12 cellular contexts compared by ENCODE assay signal in genomic region chr3:182959474-182960350, GRCh38.
DNase-seq lines count a peak whose midpoint lies in the region; FAIRE-seq and TF ChIP-seq lines count a peak whose summit lies in the region.
"Had no signal": no experiment of that assay in that cellular context is flagged by ENCODE, and none has a peak within 500 bp of the region (broad histone marks: within the 10 kb centered on the region; RNA-seq: fewer than 3 reads in every experiment).

No MANE protein-coding gene starts in this region.

- H3K4me3 Mint-ChIP-seq in nephron progenitor cell, result no peak overlapping the region

- no peaks in the 10 kb centered on the region for H3K27me3 Mint-ChIP-seq in nephron progenitor cell (ENCODE audit: low read depth, poor library complexity)

- POLR2A ChIA-PET in GM10248 (lab: Yijun Ruan, JAX), result no interaction called here

- DNase-seq in GM19239 (ENCODE audit: insufficient read length, low spot score) (no peak), NCI-H2081 (lab: John Stamatoyannopoulos, UW) (peak; percentile 80 to 81), brain pericyte (ENCODE audit: low read depth, low spot score) (peak; percentile 31), nephron progenitor cell (no peak), foreskin melanocyte (no peak), kidney tubule cell (ENCODE audit: low spot score) (no peak), GM10248 (ENCODE audit: extremely low spot score) (no peak), SIG-M5 treated with dmso at 0.1 percent for 504 hours (lab: John Stamatoyannopoulos, UW; ENCODE audit: unreplicated experiment) (no peak)
- DNase-seq: activated T-cell treated with anti-CD3 and anti-CD28 coated beads for 4 hours, HCEC 1CT, NCI-H446, stomach had no signal

- peak; percentile 58 for FAIRE-seq in GM19239 (lab: Jason Lieb, UNC)

- CTCF ChIA-PET in GM10248 (lab: Yijun Ruan, JAX), result interaction anchor here (1.1 to 1.5 kb wide), 3 partner anchors 8 to 19 kb away, joined by 3 to 9 read pairs (median 3); no protein-coding TSS in a partner anchor

- peaks cover 23% of the 10 kb centered on the region for H3K4me1 Mint-ChIP-seq in nephron progenitor cell

- no peak for TF ChIP-seq CTCF in nephron progenitor cell (IDR thresholded peaks at IDR 0.05)
- no peak for TF ChIP-seq CTCF in GM10248 (IDR thresholded peaks at IDR 0.05; ENCODE audit: control extremely low read depth, extremely low read depth, low read depth, missing control alignments)

- H3K9me3 Mint-ChIP-seq in nephron progenitor cell, result no peaks in the 10 kb centered on the region

- peak overlapping the region; percentile 81 for H3K27ac Mint-ChIP-seq in nephron progenitor cell

- peaks cover 61% of the 10 kb centered on the region for H3K36me3 Mint-ChIP-seq in nephron progenitor cell (ENCODE audit: low read depth)

Comparison
In these comparisons a context has a peak if more than half of its experiments do, and no peak if none do; other contexts are left out.
1. DNase-seq: peak in NCI-H2081 (2 of 2) and brain pericyte (single experiment); none in GM19239 (single experiment), nephron progenitor cell (single experiment), foreskin melanocyte (single experiment), kidney tubule cell (single experiment), GM10248 (single experiment) and SIG-M5 treated with dmso at 0.1 percent for 504 hours (single experiment).